In genomic region chr12:128905003-128905544, GRCh38 we compare ENCODE assay signal across 1 cellular context.
TF ChIP-seq lines count a peak whose summit lies in the region.

No MANE protein-coding gene starts in this region.

TF ChIP-seq in HepG2, 621 proteins besides CTCF, POLR2A, EP300 and RAD21 (continued from another document and continues in another):
- TF ChIP-seq TRAFD1 (CRISPR knock-in tag; IDR thresholded peaks at IDR 0.05; ENCODE audit: borderline replicate concordance), result 0 out of 2 replicates have a peak, but pooled peaks have one; percentile 22
- TF ChIP-seq CENPT (CRISPR knock-in tag; IDR thresholded peaks at IDR 0.05; ENCODE audit: low read depth), result no peak
- TF ChIP-seq EHMT2 (IDR thresholded peaks at IDR 0.05; ENCODE audit: borderline replicate concordance, low read depth, low read length), result no peak
- TF ChIP-seq ISX (CRISPR knock-in tag; conservative IDR thresholded peaks at IDR 0.05), result 0 out of 2 replicates have a peak, but pooled peaks have one; percentile 43
- TF ChIP-seq RFXAP (CRISPR knock-in tag; IDR thresholded peaks at IDR 0.05; ENCODE audit: borderline replicate concordance), result peak; percentile 50; the same call in 1 of the 2 replicates
- peak; percentile 86 for TF ChIP-seq ATF1 (CRISPR knock-in tag; IDR thresholded peaks at IDR 0.05)
- peak; percentile 53; the same call in 1 of the 2 replicates for TF ChIP-seq ZNF607 (CRISPR knock-in tag; IDR thresholded peaks at IDR 0.05; ENCODE audit: borderline replicate concordance)
- TF ChIP-seq HNRNPUL1 (IDR thresholded peaks at IDR 0.05; ENCODE audit: low read depth, low read length), result no peak
- TF ChIP-seq POGK (CRISPR knock-in tag; conservative IDR thresholded peaks at IDR 0.05), result peak; percentile 76
- 0 out of 2 replicates have a peak, but pooled peaks have one; percentile 25 for TF ChIP-seq ZNF501 (CRISPR knock-in tag; IDR thresholded peaks at IDR 0.05)
- 0 out of 2 replicates have a peak, but pooled peaks have one; percentile 60 for TF ChIP-seq ZNF567 (CRISPR knock-in tag; IDR thresholded peaks at IDR 0.05; ENCODE audit: borderline replicate concordance)
- TF ChIP-seq ZNF317 (CRISPR knock-in tag; IDR thresholded peaks at IDR 0.05), result no peak
- TF ChIP-seq ZBED4 (CRISPR knock-in tag; IDR thresholded peaks at IDR 0.05; ENCODE audit: borderline replicate concordance), result no peak
- peak; percentile 71; the same call in 1 of the 2 replicates for TF ChIP-seq ZNF264 (CRISPR knock-in tag; IDR thresholded peaks at IDR 0.05)
- TF ChIP-seq KDM6A (CRISPR knock-in tag; IDR thresholded peaks at IDR 0.05; ENCODE audit: low read depth), result peak; percentile 27; the same call in 1 of the 2 replicates
- TF ChIP-seq MYPOP (CRISPR knock-in tag; IDR thresholded peaks at IDR 0.05), result peak; percentile 71; the same call in 1 of the 2 replicates
- no peak for TF ChIP-seq KLF15 (CRISPR knock-in tag; IDR thresholded peaks at IDR 0.05; ENCODE audit: borderline replicate concordance)
- peak; percentile 34; the same call in 1 of the 2 replicates for TF ChIP-seq GABPB1 (CRISPR knock-in tag; IDR thresholded peaks at IDR 0.05)
- TF ChIP-seq YEATS4 (CRISPR knock-in tag; IDR thresholded peaks at IDR 0.05; ENCODE audit: borderline replicate concordance), result peak; percentile 57; the same call in 1 of the 2 replicates
- TF ChIP-seq DNMT3B (CRISPR knock-in tag; conservative IDR thresholded peaks at IDR 0.05), result no peak
- peak; percentile 56; the same call in 1 of the 2 replicates for TF ChIP-seq ZNF556 (CRISPR knock-in tag; IDR thresholded peaks at IDR 0.05; ENCODE audit: borderline replicate concordance)
- peak; percentile 99 for TF ChIP-seq MAX (IDR thresholded peaks at IDR 0.05)
- no peak for TF ChIP-seq ZNF180 (CRISPR knock-in tag; IDR thresholded peaks at IDR 0.05; ENCODE audit: borderline replicate concordance, low read depth)
- no peak for TF ChIP-seq ZNF883 (CRISPR knock-in tag; IDR thresholded peaks at IDR 0.05; ENCODE audit: not compliant biosample characterization)
- no peak for TF ChIP-seq ZNF124 (CRISPR knock-in tag; IDR thresholded peaks at IDR 0.05)
- TF ChIP-seq ZNF253 (CRISPR knock-in tag; IDR thresholded peaks at IDR 0.05; ENCODE audit: borderline replicate concordance), result no peak
- TF ChIP-seq ZNF350 (CRISPR knock-in tag; IDR thresholded peaks at IDR 0.05; ENCODE audit: borderline replicate concordance, low read depth), result peak; percentile 86; the same call in 1 of the 2 replicates
- TF ChIP-seq ZNF780A (CRISPR knock-in tag; IDR thresholded peaks at IDR 0.05), result 0 out of 2 replicates have a peak, but pooled peaks have one; percentile 48
- TF ChIP-seq ZFP91 (CRISPR knock-in tag; IDR thresholded peaks at IDR 0.05; ENCODE audit: borderline replicate concordance), result peak; percentile 17; the same call in 1 of the 2 replicates
- peak; percentile 79 for TF ChIP-seq PAXIP1 (CRISPR knock-in tag; conservative IDR thresholded peaks at IDR 0.05)
- TF ChIP-seq RERE (CRISPR knock-in tag; IDR thresholded peaks at IDR 0.05; ENCODE audit: low read depth), result peak; percentile 69; the same call in 1 of the 2 replicates
- TF ChIP-seq ONECUT2 (CRISPR knock-in tag; IDR thresholded peaks at IDR 0.05), result no peak
- no peak for TF ChIP-seq KDM5A (IDR thresholded peaks at IDR 0.05; ENCODE audit: borderline replicate concordance, low read length)
- TF ChIP-seq GLMP (CRISPR knock-in tag; IDR thresholded peaks at IDR 0.05; ENCODE audit: borderline replicate concordance), result no peak
- 0 out of 2 replicates have a peak, but pooled peaks have one; percentile 57 for TF ChIP-seq TARDBP (CRISPR knock-in tag; IDR thresholded peaks at IDR 0.05)
- TF ChIP-seq ZNF205 (CRISPR knock-in tag; IDR thresholded peaks at IDR 0.05), result no peak
